Comparison of ENCODE assay signal across 8 cellular contexts in the genomic region with DNA sequence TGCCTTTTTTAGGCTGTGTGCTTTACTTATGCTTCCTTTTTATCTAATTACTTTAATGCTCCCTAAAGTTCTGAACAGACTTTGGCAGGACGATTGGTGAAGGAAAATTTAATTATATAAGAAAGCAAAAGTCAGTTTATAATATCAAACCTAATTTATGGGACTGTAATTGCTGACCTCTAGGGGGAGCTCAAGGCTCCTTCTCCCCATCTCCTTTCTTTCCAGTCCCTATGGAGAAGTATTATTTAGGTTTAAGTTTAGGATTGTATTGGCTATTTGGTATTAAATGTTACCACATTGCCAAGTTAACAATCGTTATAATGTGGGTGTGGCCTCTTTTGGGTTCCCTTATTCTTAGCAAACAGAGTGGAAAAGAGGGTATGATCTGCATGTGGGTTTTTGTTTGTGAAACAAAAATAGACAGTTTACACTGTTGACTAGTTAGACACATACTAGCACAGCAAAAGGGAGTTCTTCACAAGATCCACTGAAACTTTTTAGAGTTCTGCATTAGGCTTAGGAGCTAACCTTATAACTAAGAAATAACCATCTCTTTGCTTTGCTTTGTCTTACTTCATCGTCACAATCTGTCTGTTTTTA. TPM values are rescaled to one million over a fixed set of nuclear protein-coding genes. Genes with fewer than 3 reads are reported as not detected.
DNase-seq lines count a peak whose midpoint lies in the region; ATAC-seq and TF ChIP-seq lines count a peak whose summit lies in the region.

No MANE protein-coding gene starts in this region.

- intact Hi-C loops in left colon (cut with DNase I, micrococcal nuclease): no loop called here

- TF ChIP-seq CTCF in LNCaP clone FGC (IDR thresholded peaks at IDR 0.05; ENCODE audit: control insufficient read depth, extremely low read depth, insufficient read depth): peak; percentile 78

- ATAC-seq in left colon: peak; percentile 37

- H3K4me3 ChIP-seq in LNCaP clone FGC (ENCODE audit: low read depth, low read length): no peak overlapping the region

- peak; percentile 9 to 27 for DNase-seq in NCI-H446 (lab: John Stamatoyannopoulos, UW)
- no peak for DNase-seq in NCI-H446 treated with DMSO at 0.1 percent for 48 hours (lab: John Stamatoyannopoulos, UW)
- peak; percentile 7 for DNase-seq in LNCaP clone FGC (ENCODE audit: low read depth)
- peak; percentile 36 for DNase-seq in amniotic epithelial cell (ENCODE audit: low read depth)
- DNase-seq in left colon: peak in 1 of 2 donors; percentile 11
- DNase-seq in NCI-H187 (lab: John Stamatoyannopoulos, UW): no peak
- no peak for DNase-seq in activated T-cell treated with anti-CD3 and anti-CD28 coated beads, Interleukin-2, amount 50 U/mL, for 1 hour
- no peak for DNase-seq in islet precursor cell

RNA-seq across cellular contexts. Expression of a gene that starts 48.2 kb away (rescaled TPM):
- total RNA-seq in left colon: 1 to 10 TPM; 1.2 to 1.5 TPM

Comparison
In these comparisons a context has a peak if more than half of its experiments do, and no peak if none do; other contexts are left out.
1. DNase-seq: peak in NCI-H446 (2 of 2), LNCaP clone FGC (single experiment) and amniotic epithelial cell (single experiment); none in NCI-H446 treated with DMSO at 0.1 percent for 48 hours (single experiment), NCI-H187 (0 of 2), activated T-cell treated with anti-CD3 and anti-CD28 coated beads, Interleukin-2, amount 50 U/mL, for 1 hour (single experiment) and islet precursor cell (single experiment).